Comparison of ENCODE assay signal across 11 cellular contexts in the genomic region with DNA sequence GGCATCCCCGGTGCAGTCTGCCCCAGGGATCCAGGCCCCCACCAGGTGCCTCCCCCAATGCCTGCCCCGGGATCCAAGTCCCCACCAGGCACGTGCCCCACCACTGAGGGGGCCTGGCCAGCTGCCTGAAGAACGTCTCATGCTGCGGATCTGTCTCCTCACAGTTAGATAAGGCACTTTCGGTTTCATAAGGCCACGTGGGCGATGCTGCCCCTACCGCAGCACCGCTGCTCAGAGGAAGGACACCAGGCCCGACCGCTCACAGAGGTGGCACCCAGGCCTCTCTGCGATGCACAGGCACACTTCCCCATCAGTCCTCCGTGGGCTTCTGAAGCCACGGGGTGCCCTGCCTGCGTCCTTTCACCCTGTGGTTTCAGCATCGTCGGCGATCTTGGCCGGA.
A peak's percentile ranks its signal among the peaks of the same experiment; 100 is the strongest.
DNase-seq lines count a peak whose midpoint lies in the region; ATAC-seq and TF ChIP-seq lines count a peak whose summit lies in the region.
"Had no signal": no experiment of that assay in that cellular context is flagged by ENCODE, and none has a peak within 500 bp of the region (broad histone marks: within the 10 kb centered on the region; RNA-seq: fewer than 3 reads in every experiment).

No MANE protein-coding gene starts in this region.

- H3K4me1 ChIP-seq in mucosa of stomach (ENCODE audit: control insufficient read depth, insufficient read depth, low read length) (peaks cover 14% of the 10 kb centered on the region), transverse colon (peaks cover 10 to 26% (median 12%) of the 10 kb centered on the region in 4 donors)

- H3K9ac ChIP-seq in mucosa of stomach (ENCODE audit: low read length) = peak overlapping the region; percentile 18

- H3K27ac ChIP-seq in transverse colon = peak overlapping the region; percentile 15 to 56 (median 30)
- H3K27ac ChIP-seq: epithelial cell of prostate, VCaP had no signal

- H3K4me3 ChIP-seq in mucosa of stomach (ENCODE audit: low read length) = no peak overlapping the region
- H3K4me3 ChIP-seq in transverse colon = peak overlapping the region in 1 of 4 donors; percentile 1

- no peak for TF ChIP-seq CTCF in transverse colon (IDR thresholded peaks at IDR 0.05)

- H3K36me3 ChIP-seq in mucosa of stomach (ENCODE audit: control insufficient read depth, insufficient read depth, low read length) = no peaks in the 10 kb centered on the region
- peaks cover 0 to 5% (median 0%) of the 10 kb centered on the region in 4 donors for H3K36me3 ChIP-seq in transverse colon

- TF ChIP-seq POLR2A in transverse colon (IDR thresholded peaks at IDR 0.05) = no peak
- TF ChIP-seq POLR2A in GM18505 (IDR thresholded peaks at IDR 0.05; ENCODE audit: borderline replicate concordance, extremely low read depth, insufficient read depth, insufficient read length) = no peak

- no peak for ATAC-seq in GM18505 (IDR thresholded peaks at IDR 0.05; ENCODE audit: unreplicated experiment)

- intact Hi-C loops in transverse colon (cut with DNase I; ENCODE audit: low total_unique reads) = no loop called here

- no peaks in the 10 kb centered on the region for H3K27me3 ChIP-seq in mucosa of stomach (ENCODE audit: control insufficient read depth, insufficient read depth, low read length)
- no peaks in the 10 kb centered on the region for H3K27me3 ChIP-seq in transverse colon

- H3K9me3 ChIP-seq in mucosa of stomach (ENCODE audit: control insufficient read depth, low read length) (no peaks in the 10 kb centered on the region), transverse colon (no peaks in the 10 kb centered on the region)

- TF ChIP-seq EP300 in transverse colon (IDR thresholded peaks at IDR 0.05; ENCODE audit: low read depth) = no peak

- DNase-seq in NCI-H2029 (lab: John Stamatoyannopoulos, UW) (peak; percentile 22), NCI-H2029 treated with DMSO at 0.1 percent for 48 hours (lab: John Stamatoyannopoulos, UW) (no peak), transverse colon (peak; percentile 62), epidermal melanocyte (ENCODE audit: insufficient read length, low spot score) (no peak), NCI-H1694 treated with DMSO at 0.1 percent for 48 hours (lab: John Stamatoyannopoulos, UW) (no peak)
- peak; percentile 27 for DNase-seq in activated effector memory CD4-positive, alpha-beta T cell treated with Interleukin-2 at 50 U/mL for 16 hours
- DNase-seq: NCI-H1694 had no signal

- in situ Hi-C loops in transverse colon (cut with MboI; ENCODE audit: low pct_ligation_motif_present in 1 of 4, low pct_unique_long_range_greater_than_20kb in 1 of 4, low sequenced_read_pairs in 3 of 4) = no loop called here

- WGBS in transverse colon (ENCODE audit: low coverage in 1 of 2), 2 donors = 54% methylated on average over 20 of the region's 20 CpGs; no CpG with 5 or more reads in 1 of the 2 donors

Comparison
In these comparisons a context has a peak if more than half of its experiments do, and no peak if none do; other contexts are left out.
1. DNase-seq: peak in NCI-H2029 (single experiment), activated effector memory CD4-positive, alpha-beta T cell treated with Interleukin-2 at 50 U/mL for 16 hours (single experiment) and transverse colon (single experiment); none in NCI-H2029 treated with DMSO at 0.1 percent for 48 hours (single experiment), epidermal melanocyte (single experiment) and NCI-H1694 treated with DMSO at 0.1 percent for 48 hours (single experiment).